ENCODE assay signal across 32 cellular contexts in genomic region chr4:90670183-90670582, GRCh38.
"Had no signal": no experiment of that assay in that cellular context is flagged by ENCODE, and none has a peak within 500 bp of the region (broad histone marks: within the 10 kb centered on the region; RNA-seq: fewer than 3 reads in every experiment).

No MANE protein-coding gene starts in this region.

- ATAC-seq: activated CD4-positive, CD25-positive, alpha-beta regulatory T cell treated with anti-CD3 and anti-CD28 coated beads, Interleukin-2, amount 50 U/mL, for 24 hours; activated CD8-positive, alpha-beta memory T cell treated with anti-CD3 and anti-CD28 coated beads, Interleukin-2, amount 10 ng/mL, durations not matched to agents 7 days and 5 days; activated CD8-positive, alpha-beta T cell treated with anti-CD3 and anti-CD28 coated beads, Interleukin-2, amount 10 ng/mL, durations not matched to agents 7 days and 5 days; activated naive CD8-positive, alpha-beta T cell treated with anti-CD3 and anti-CD28 coated beads, Interleukin-2, amount 50 U/mL, for 24 hours; body of pancreas; gastroesophageal sphincter; heart right ventricle; T-helper 17 cell had no signal

- FAIRE-seq: colon, endometrium, endothelial cell of umbilical vein had no signal

- H3K36me3 ChIP-seq: adrenal gland, esophagus squamous epithelium, gastroesophageal sphincter, heart right ventricle, WERI-Rb-1 had no signal

- H3K4me1 ChIP-seq: adrenal gland, body of pancreas, esophagus squamous epithelium, gastroesophageal sphincter, heart right ventricle had no signal

- H3K9me3 ChIP-seq: adrenal gland, body of pancreas, esophagus squamous epithelium, gastroesophageal sphincter had no signal

- H3K27ac ChIP-seq: adrenal gland, body of pancreas, epithelial cell of prostate, esophagus squamous epithelium, gastroesophageal sphincter, heart right ventricle, WERI-Rb-1 had no signal

- DNase-seq: activated B cell treated with CpG ODN at 0.5 μM for 24 hours; activated CD4-positive, alpha-beta memory T cell treated with anti-CD3 and anti-CD28 coated beads for 36 hours; activated CD4-positive, alpha-beta T cell treated with anti-CD3 and anti-CD28 coated beads, Interleukin-2, amount 10 ng/mL, durations not matched to agents 24 days and 14 days; activated CD8-positive, alpha-beta memory T cell treated with anti-CD3 and anti-CD28 coated beads, Interleukin-2, amount 10 ng/mL, durations not matched to agents 7 days and 5 days; activated CD8-positive, alpha-beta memory T cell treated with anti-CD3 and anti-CD28 coated beads, Interleukin-2, amount 50 U/mL, for 4 hours; activated CD8-positive, alpha-beta T cell treated with anti-CD3 and anti-CD28 coated beads, Interleukin-2, amount 10 ng/mL, durations not matched to agents 7 days and 5 days; activated effector memory CD4-positive, alpha-beta T cell treated with anti-CD3 and anti-CD28 coated beads, Interleukin-2, amount 50 U/mL, for 16 hours; activated naive CD4-positive, alpha-beta T cell treated with anti-CD3 and anti-CD28 coated beads for 36 hours; activated naive CD8-positive, alpha-beta T cell treated with anti-CD3 and anti-CD28 coated beads for 36 hours; activated naive CD8-positive, alpha-beta T cell treated with anti-CD3 and anti-CD28 coated beads, Interleukin-2, amount 50 U/mL, for 24 hours; activated T-cell treated with anti-CD3 and anti-CD28 coated beads, Interleukin-2, amount 50 U/mL, for 1 hour; activated T-cell treated with anti-CD3 and anti-CD28 coated beads, Interleukin-2, amount 50 U/mL, for 48 hours; adrenal gland; amygdala; aorta; body of pancreas; caudate nucleus; cortex of kidney; dermis blood vessel endothelial cell; effector CD8-positive, alpha-beta T cell; esophagus squamous epithelium; foreskin melanocyte; heart right ventricle; T-helper 17 cell; T1000; WERI-Rb-1 had no signal

- H3K27me3 ChIP-seq: adrenal gland, body of pancreas, esophagus squamous epithelium, gastroesophageal sphincter, heart right ventricle had no signal

- H3K4me3 ChIP-seq: adrenal gland, body of pancreas, esophagus squamous epithelium, gastroesophageal sphincter, heart right ventricle had no signal
